ENCODE assay signal across 11 cellular contexts in genomic region chr21:38965910-38966504, GRCh38.
A peak's percentile ranks its signal among the peaks of the same experiment; 100 is the strongest.
DNase-seq lines count a peak whose midpoint lies in the region; ATAC-seq, FAIRE-seq and TF ChIP-seq lines count a peak whose summit lies in the region.
"Had no signal": no experiment of that assay in that cellular context is flagged by ENCODE, and none has a peak within 500 bp of the region (broad histone marks: within the 10 kb centered on the region; RNA-seq: fewer than 3 reads in every experiment).

No MANE protein-coding gene starts in this region.

- H3K23ac ChIP-seq in mesenchymal stem cell (ENCODE audit: low read length in 2 of 2), result no peak overlapping the region

- no peaks in the 10 kb centered on the region for H4K20me1 ChIP-seq in astrocyte (ENCODE audit: insufficient read depth, low read length)

- H3K4me3 ChIP-seq in astrocyte (ENCODE audit: insufficient read depth, low read depth, low read length), result no peak overlapping the region
- no peak overlapping the region for H3K4me3 ChIP-seq in mesenchymal stem cell (ENCODE audit: insufficient read depth in 1 of 2, low read depth in 1 of 2, low read length in 2 of 2)

- H2AFZ ChIP-seq in astrocyte (ENCODE audit: low read depth, low read length), result no peak overlapping the region
- H2AFZ ChIP-seq in mesenchymal stem cell (ENCODE audit: low read depth, low read length), result no peak overlapping the region

- TF ChIP-seq CTCF in astrocyte (IDR thresholded peaks at IDR 0.05; ENCODE audit: insufficient read depth, low read depth, low read length), result no peak

- peak overlapping the region; percentile 88 to 90 for H2BK12ac ChIP-seq in mesenchymal stem cell (ENCODE audit: low read length in 2 of 2)

- H3K36me3 ChIP-seq in astrocyte (ENCODE audit: insufficient read depth, low read length) (no peaks in the 10 kb centered on the region), mesenchymal stem cell (ENCODE audit: control insufficient read depth in 1 of 2, insufficient read depth in 2 of 2, low read depth in 1 of 2, low read length in 2 of 2) (no peaks in the 10 kb centered on the region)

- H4K91ac ChIP-seq in mesenchymal stem cell (ENCODE audit: low read length), result peak overlapping the region; percentile 87

- H3K9me3 Mint-ChIP-seq in astrocyte (ENCODE audit: unreplicated experiment), result peaks cover 12% of the 10 kb centered on the region
- H3K9me3 Mint-ChIP-seq in activated CD4-positive, alpha-beta memory T cell treated with anti-CD3 and anti-CD28 coated beads for 36 hours, result no peaks in the 10 kb centered on the region

- H2BK15ac ChIP-seq in mesenchymal stem cell (ENCODE audit: low read depth, poor library complexity, severe bottlenecking), result peak overlapping the region; percentile 80

- H3K27me3 ChIP-seq in astrocyte (ENCODE audit: insufficient read depth, low read length) (no peaks in the 10 kb centered on the region), mesenchymal stem cell (ENCODE audit: control insufficient read depth in 1 of 2, insufficient read depth in 1 of 2, low read length in 2 of 2) (peaks cover 0 to 14% of the 10 kb centered on the region in 2 experiments)

- POLR2A ChIA-PET in activated CD4-positive, alpha-beta memory T cell treated with anti-CD3 and anti-CD28 coated beads for 36 hours (lab: Charles Lee), result no interaction called here

- peaks cover 4% of the 10 kb centered on the region for H3K9me3 ChIP-seq in astrocyte (ENCODE audit: insufficient read depth, low read depth, low read length)
- peaks cover 6% of the 10 kb centered on the region for H3K9me3 ChIP-seq in mesenchymal stem cell (ENCODE audit: control insufficient read depth, low read length)

- peak overlapping the region; percentile 98 for H4K8ac ChIP-seq in mesenchymal stem cell (ENCODE audit: low read length)

- H3K4me1 ChIP-seq in astrocyte (ENCODE audit: insufficient read depth, low read length), result no peaks in the 10 kb centered on the region
- peaks cover 4% of the 10 kb centered on the region for H3K4me1 ChIP-seq in mesenchymal stem cell (ENCODE audit: control insufficient read depth, insufficient read depth, low read depth, low read length)

- peak overlapping the region; percentile 69 for H2BK120ac ChIP-seq in mesenchymal stem cell (ENCODE audit: low read depth, low read length)

- H3K4me3 Mint-ChIP-seq in astrocyte (ENCODE audit: unreplicated experiment), result no peak overlapping the region
- no peak overlapping the region for H3K4me3 Mint-ChIP-seq in activated CD4-positive, alpha-beta memory T cell treated with anti-CD3 and anti-CD28 coated beads for 36 hours
- H3K4me3 Mint-ChIP-seq: CD8-positive, alpha-beta T cell; immature natural killer cell had no signal

- WGBS in mesenchymal stem cell, result 27% methylated on average over 16 of the region's 16 CpGs

- DNase-seq in COR-L47 (lab: John Stamatoyannopoulos, UW), result peak; percentile 53
- DNase-seq in NCI-H1105 (lab: John Stamatoyannopoulos, UW), result peak; percentile 82
- no peak for DNase-seq in astrocyte (ENCODE audit: low read depth)
- peak; percentile 100 for DNase-seq in mesenchymal stem cell
- DNase-seq in activated CD4-positive, alpha-beta memory T cell treated with anti-CD3 and anti-CD28 coated beads for 36 hours, result no peak
- no peak for DNase-seq in activated effector memory CD4-positive, alpha-beta T cell treated with Interleukin-2 at 50 U/mL for 16 hours
- DNase-seq: CD8-positive, alpha-beta T cell; immature natural killer cell; T1000 had no signal

- H3K4me1 Mint-ChIP-seq in astrocyte (ENCODE audit: low read depth, unreplicated experiment), result peaks cover 12% of the 10 kb centered on the region
- no peaks in the 10 kb centered on the region for H3K4me1 Mint-ChIP-seq in activated CD4-positive, alpha-beta memory T cell treated with anti-CD3 and anti-CD28 coated beads for 36 hours (ENCODE audit: low read depth)

- H3K9ac ChIP-seq in astrocyte (ENCODE audit: low read length), result no peak overlapping the region
- H3K9ac ChIP-seq in mesenchymal stem cell (ENCODE audit: low read length), result no peak overlapping the region

- H3K4me2 ChIP-seq in astrocyte (ENCODE audit: low read length), result no peak overlapping the region
- no peak overlapping the region for H3K4me2 ChIP-seq in mesenchymal stem cell (ENCODE audit: low read length, poor library complexity, severe bottlenecking)

- CTCF ChIA-PET in activated CD4-positive, alpha-beta memory T cell treated with anti-CD3 and anti-CD28 coated beads for 36 hours (lab: Charles Lee), result no interaction called here

- H3K4ac ChIP-seq in mesenchymal stem cell (ENCODE audit: low read depth in 1 of 2, low read length in 2 of 2), result peak overlapping the region; percentile 66 to 80

- intact Hi-C loops in activated CD4-positive, alpha-beta memory T cell treated with anti-CD3 and anti-CD28 coated beads for 36 hours (cut with micrococcal nuclease), result no loop called here

- no peaks in the 10 kb centered on the region for H3K79me1 ChIP-seq in mesenchymal stem cell (replicated peaks; ENCODE audit: low read length, poor library complexity, severe bottlenecking)

- H3K79me2 ChIP-seq in astrocyte (ENCODE audit: insufficient read depth, low read length), result no peaks in the 10 kb centered on the region

- no peak overlapping the region for H2AK5ac ChIP-seq in mesenchymal stem cell (ENCODE audit: low read length, severe bottlenecking)

- peak overlapping the region; percentile 95 for H3K27ac Mint-ChIP-seq in astrocyte (ENCODE audit: unreplicated experiment)
- no peak overlapping the region for H3K27ac Mint-ChIP-seq in activated CD4-positive, alpha-beta memory T cell treated with anti-CD3 and anti-CD28 coated beads for 36 hours
- H3K27ac Mint-ChIP-seq: CD8-positive, alpha-beta T cell; immature natural killer cell had no signal

- H3K27me3 Mint-ChIP-seq in astrocyte (ENCODE audit: low read depth, unreplicated experiment), result no peaks in the 10 kb centered on the region
- H3K27me3 Mint-ChIP-seq in activated CD4-positive, alpha-beta memory T cell treated with anti-CD3 and anti-CD28 coated beads for 36 hours, result no peaks in the 10 kb centered on the region

- FAIRE-seq in astrocyte (lab: Jason Lieb, UNC), result no peak

- no peak overlapping the region for H3K14ac ChIP-seq in mesenchymal stem cell (ENCODE audit: low read length in 2 of 2)

- no peak overlapping the region for H2BK5ac ChIP-seq in mesenchymal stem cell (ENCODE audit: low read depth, low read length, poor library complexity, severe bottlenecking)

- H3K18ac ChIP-seq in mesenchymal stem cell (ENCODE audit: low read depth in 1 of 2, low read length in 2 of 2), result peak overlapping the region; percentile 87 to 97

- no peak overlapping the region for H3K27ac ChIP-seq in astrocyte (ENCODE audit: low read depth, low read length)
- H3K27ac ChIP-seq in mesenchymal stem cell (ENCODE audit: low read length, poor library complexity, severe bottlenecking), result no peak overlapping the region

- ATAC-seq in HG03378 (IDR thresholded peaks at IDR 0.05; ENCODE audit: unreplicated experiment) (no peak), HG03196 (IDR thresholded peaks at IDR 0.05; ENCODE audit: unreplicated experiment) (no peak)
- ATAC-seq: CD8-positive, alpha-beta T cell had no signal

- peaks cover 2% of the 10 kb centered on the region for H3K36me3 Mint-ChIP-seq in astrocyte (ENCODE audit: low read depth, unreplicated experiment)
- H3K36me3 Mint-ChIP-seq in activated CD4-positive, alpha-beta memory T cell treated with anti-CD3 and anti-CD28 coated beads for 36 hours, result no peaks in the 10 kb centered on the region
- H3K36me3 Mint-ChIP-seq: CD8-positive, alpha-beta T cell; immature natural killer cell had no signal

Comparison
In these comparisons a context has a peak if more than half of its experiments do, and no peak if none do; other contexts are left out.
1. DNase-seq: peak in COR-L47 (single experiment), NCI-H1105 (single experiment) and mesenchymal stem cell (single experiment); none in astrocyte (single experiment), activated CD4-positive, alpha-beta memory T cell treated with anti-CD3 and anti-CD28 coated beads for 36 hours (single experiment) and activated effector memory CD4-positive, alpha-beta T cell treated with Interleukin-2 at 50 U/mL for 16 hours (single experiment).